ENCODE assay signal across 18 cellular contexts in genomic region chr1:70075751-70076150, GRCh38.
DNase-seq lines count a peak whose midpoint lies in the region; ATAC-seq, FAIRE-seq and TF ChIP-seq lines count a peak whose summit lies in the region.
"Had no signal": no experiment of that assay in that cellular context is flagged by ENCODE, and none has a peak within 500 bp of the region (broad histone marks: within the 10 kb centered on the region; RNA-seq: fewer than 3 reads in every experiment).

No MANE protein-coding gene starts in this region.

- no peak overlapping the region for H3K27ac Mint-ChIP-seq in astrocyte (ENCODE audit: unreplicated experiment)
- H3K27ac Mint-ChIP-seq: CD4-positive, CD25-positive, alpha-beta regulatory T cell had no signal

- H3K79me2 ChIP-seq in astrocyte (ENCODE audit: insufficient read depth, low read length) = no peaks in the 10 kb centered on the region

- peak overlapping the region; percentile 41 for H3K4me2 ChIP-seq in astrocyte (ENCODE audit: low read length)

- no peak for TF ChIP-seq CTCF in left ventricle myocardium inferior (IDR thresholded peaks at IDR 0.05; ENCODE audit: borderline replicate concordance)
- TF ChIP-seq CTCF in astrocyte (IDR thresholded peaks at IDR 0.05; ENCODE audit: insufficient read depth, low read depth, low read length) = no peak

- H3K9me3 Mint-ChIP-seq in astrocyte (ENCODE audit: unreplicated experiment) = no peaks in the 10 kb centered on the region

- FAIRE-seq in astrocyte (lab: Jason Lieb, UNC) = no peak
- FAIRE-seq: GM12878, GM18507 had no signal

- H3K4me3 Mint-ChIP-seq in astrocyte (ENCODE audit: unreplicated experiment) = no peak overlapping the region
- H3K4me3 Mint-ChIP-seq: CD4-positive, CD25-positive, alpha-beta regulatory T cell had no signal

- H3K4me3 ChIP-seq in left ventricle myocardium inferior = no peak overlapping the region
- H3K4me3 ChIP-seq in astrocyte (ENCODE audit: insufficient read depth, low read depth, low read length) = no peak overlapping the region
- H3K4me3 ChIP-seq: BLaER1 treated with 17β-estradiol and CSF1 and Interleukin-3, amounts not matched to agents 10 nM and 100 nM; GM12878; GM23248 had no signal

- no peaks in the 10 kb centered on the region for H3K4me1 ChIP-seq in left ventricle myocardium inferior
- no peaks in the 10 kb centered on the region for H3K4me1 ChIP-seq in astrocyte (ENCODE audit: insufficient read depth, low read length)

- intact Hi-C loops in Right ventricle myocardium superior (cut with DNase I) (no loop called here), left ventricle myocardium inferior (cut with micrococcal nuclease) (no loop called here)

- no peak overlapping the region for H2AFZ ChIP-seq in astrocyte (ENCODE audit: low read depth, low read length)
- H2AFZ ChIP-seq: GM23248 had no signal

- H3K27ac ChIP-seq in left ventricle myocardium inferior (replicated peaks) (no peak overlapping the region), astrocyte (ENCODE audit: low read depth, low read length) (no peak overlapping the region)
- H3K27ac ChIP-seq: 22Rv1; BLaER1 treated with 17β-estradiol and CSF1 and Interleukin-3, amounts not matched to agents 10 nM and 100 nM; GM23248 had no signal

- peaks cover 10% of the 10 kb centered on the region for H3K4me1 Mint-ChIP-seq in astrocyte (ENCODE audit: low read depth, unreplicated experiment)
- H3K4me1 Mint-ChIP-seq: CD4-positive, CD25-positive, alpha-beta regulatory T cell had no signal

- DNase-seq in Right ventricle myocardium superior = peak; percentile 27
- DNase-seq in left ventricle myocardium inferior = no peak
- DNase-seq in astrocyte (ENCODE audit: low read depth) = peak; percentile 45
- peak; percentile 43 for DNase-seq in ecto neural progenitor cell (ENCODE audit: low spot score)
- no peak for DNase-seq in NCI-H774 (lab: John Stamatoyannopoulos, UW)
- no peak for DNase-seq in DMS53 treated with DMSO at 0.1 percent for 48 hours (lab: John Stamatoyannopoulos, UW; ENCODE audit: unreplicated experiment)
- no peak for DNase-seq in hepatic stellate cell (ENCODE audit: low spot score)
- DNase-seq: AML-193; CD4-positive, CD25-positive, alpha-beta regulatory T cell; DMS 273 treated with DMSO at 0.1 percent for 48 hours; DMS79; GM23248; H7 had no signal

- no peaks in the 10 kb centered on the region for H3K27me3 ChIP-seq in left ventricle myocardium inferior (ENCODE audit: low read depth)
- H3K27me3 ChIP-seq in astrocyte (ENCODE audit: insufficient read depth, low read length) = no peaks in the 10 kb centered on the region
- H3K27me3 ChIP-seq: BLaER1 treated with 17β-estradiol and CSF1 and Interleukin-3, amounts not matched to agents 10 nM and 100 nM had no signal

- H3K9me3 ChIP-seq in left ventricle myocardium inferior (replicated peaks) (no peaks in the 10 kb centered on the region), astrocyte (ENCODE audit: insufficient read depth, low read depth, low read length) (no peaks in the 10 kb centered on the region)
- H3K9me3 ChIP-seq: BLaER1 treated with 17β-estradiol and CSF1 and Interleukin-3, amounts not matched to agents 10 nM and 100 nM had no signal

- H3K36me3 Mint-ChIP-seq in astrocyte (ENCODE audit: low read depth, unreplicated experiment) = no peaks in the 10 kb centered on the region
- H3K36me3 Mint-ChIP-seq: CD4-positive, CD25-positive, alpha-beta regulatory T cell had no signal

- no peaks in the 10 kb centered on the region for H3K36me3 ChIP-seq in left ventricle myocardium inferior
- H3K36me3 ChIP-seq in astrocyte (ENCODE audit: insufficient read depth, low read length) = no peaks in the 10 kb centered on the region
- H3K36me3 ChIP-seq: BLaER1 treated with 17β-estradiol and CSF1 and Interleukin-3, amounts not matched to agents 10 nM and 100 nM had no signal

- no peak for ATAC-seq in Right ventricle myocardium superior (ENCODE audit: poor library complexity)
- ATAC-seq in GM18867 (IDR thresholded peaks at IDR 0.05; ENCODE audit: unreplicated experiment) = no peak
- ATAC-seq: GM12878 had no signal

- H4K20me1 ChIP-seq in astrocyte (ENCODE audit: insufficient read depth, low read length) = no peaks in the 10 kb centered on the region
- H4K20me1 ChIP-seq: BLaER1 treated with 17β-estradiol and CSF1 and Interleukin-3, amounts not matched to agents 10 nM and 100 nM had no signal

- H3K9ac ChIP-seq in astrocyte (ENCODE audit: low read length) = no peak overlapping the region
- H3K9ac ChIP-seq: BLaER1 treated with 17β-estradiol and CSF1 and Interleukin-3, amounts not matched to agents 10 nM and 100 nM; GM23248 had no signal

- H3K27me3 Mint-ChIP-seq in astrocyte (ENCODE audit: low read depth, unreplicated experiment) = peaks cover 1% of the 10 kb centered on the region
- H3K27me3 Mint-ChIP-seq: CD4-positive, CD25-positive, alpha-beta regulatory T cell had no signal

Comparison
In these comparisons a context has a peak if more than half of its experiments do, and no peak if none do; other contexts are left out.
1. DNase-seq: peak in Right ventricle myocardium superior (single experiment), astrocyte (single experiment) and ecto neural progenitor cell (single experiment); none in left ventricle myocardium inferior (single experiment), NCI-H774 (single experiment), DMS53 treated with DMSO at 0.1 percent for 48 hours (single experiment) and hepatic stellate cell (single experiment).